In the genomic region with DNA sequence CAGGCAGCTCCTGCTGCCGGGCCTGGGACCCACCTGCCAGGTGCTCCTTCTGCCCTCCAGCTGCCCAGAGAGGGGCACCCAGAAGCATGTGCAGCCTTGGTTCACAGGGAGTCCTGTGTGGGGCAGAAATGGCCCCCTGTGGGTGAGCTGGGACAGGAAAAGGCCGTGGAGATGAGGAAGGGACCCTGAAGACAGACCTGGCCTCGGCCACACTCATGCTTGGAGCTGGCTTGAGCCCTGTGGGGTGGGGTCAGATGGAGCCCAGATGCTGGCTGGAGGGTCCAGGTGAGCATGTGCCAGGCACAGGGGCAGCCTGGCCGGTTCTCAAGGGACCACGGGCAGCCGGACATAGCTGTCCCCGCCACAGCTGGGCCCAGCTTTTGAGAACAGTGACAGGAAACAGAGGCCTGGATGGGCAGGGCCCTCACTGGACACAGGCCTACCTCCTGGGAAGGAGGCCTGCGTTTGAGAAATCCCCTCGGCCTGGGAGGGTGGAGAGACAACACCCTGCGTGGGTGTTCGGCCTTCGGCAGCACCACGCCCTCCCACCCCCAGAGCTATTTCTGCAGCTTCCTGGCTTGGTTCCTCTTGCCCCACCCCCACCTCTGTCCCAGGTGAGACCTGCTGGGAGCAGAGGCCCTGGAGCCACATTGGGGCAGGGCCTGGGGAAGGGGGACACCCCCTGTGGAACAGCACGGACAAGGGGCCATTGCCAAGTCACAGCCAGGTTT, we compare ENCODE assay signal across 9 cellular contexts.
DNase-seq lines count a peak whose midpoint lies in the region; ATAC-seq and TF ChIP-seq lines count a peak whose summit lies in the region.
"Had no signal": no experiment of that assay in that cellular context is flagged by ENCODE, and none has a peak within 500 bp of the region (broad histone marks: within the 10 kb centered on the region; RNA-seq: fewer than 3 reads in every experiment).

No MANE protein-coding gene starts in this region.

- DNase-seq in activated naive CD4-positive, alpha-beta T cell treated with anti-CD3 and anti-CD28 coated beads, Interleukin-2, amount 50 U/mL, for 16 hours: peak; percentile 18
- no peak for DNase-seq in activated naive CD4-positive, alpha-beta T cell treated with anti-CD3 and anti-CD28 coated beads for 36 hours
- no peak for DNase-seq in activated T-cell treated with anti-CD3 and anti-CD28 coated beads, Interleukin-2, amount 50 U/mL, for 72 hours
- DNase-seq in left colon (peak; percentile 79 to 86), uterus (peak; percentile 38 to 48), G401 (ENCODE audit: low spot score) (no peak), H4 (ENCODE audit: low spot score) (no peak)
- DNase-seq: activated T-cell treated with anti-CD3 and anti-CD28 coated beads, Interleukin-2, amount 50 U/mL, for 4 hours had no signal

- TF ChIP-seq POLR2A in uterus (IDR thresholded peaks at IDR 0.05): no peak

- H3K4me1 Mint-ChIP-seq in activated naive CD4-positive, alpha-beta T cell treated with anti-CD3 and anti-CD28 coated beads for 36 hours (ENCODE audit: low read depth): peaks cover 59% of the 10 kb centered on the region
- peaks cover 27% of the 10 kb centered on the region for H3K4me1 Mint-ChIP-seq in activated T-cell treated with anti-CD3 and anti-CD28 coated beads, Interleukin-2, amount 50 U/mL, for 72 hours (ENCODE audit: low read depth)

- H3K4me1 ChIP-seq in uterus: peaks cover 0 to 36% of the 10 kb centered on the region in 2 donors

- H3K27me3 ChIP-seq in uterus: no peaks in the 10 kb centered on the region

- no peaks in the 10 kb centered on the region for H3K9me3 ChIP-seq in uterus

- H3K4me3 ChIP-seq in uterus: no peak overlapping the region

- H3K36me3 ChIP-seq in uterus: no peaks in the 10 kb centered on the region

- H3K27ac Mint-ChIP-seq in activated naive CD4-positive, alpha-beta T cell treated with anti-CD3 and anti-CD28 coated beads for 36 hours: no peak overlapping the region
- no peak overlapping the region for H3K27ac Mint-ChIP-seq in activated T-cell treated with anti-CD3 and anti-CD28 coated beads, Interleukin-2, amount 50 U/mL, for 72 hours

- no peaks in the 10 kb centered on the region for H3K36me3 Mint-ChIP-seq in activated naive CD4-positive, alpha-beta T cell treated with anti-CD3 and anti-CD28 coated beads for 36 hours (ENCODE audit: low read depth)
- no peaks in the 10 kb centered on the region for H3K36me3 Mint-ChIP-seq in activated T-cell treated with anti-CD3 and anti-CD28 coated beads, Interleukin-2, amount 50 U/mL, for 72 hours (ENCODE audit: insufficient read depth in 2 of 2)

- ATAC-seq in activated T-cell treated with anti-CD3 and anti-CD28 coated beads, Interleukin-2, amount 50 U/mL, for 72 hours (replicated peaks in 1 of 2): peak; percentile 26 to 27
- ATAC-seq in left colon (peak; percentile 38), HG03196 (IDR thresholded peaks at IDR 0.05; ENCODE audit: unreplicated experiment) (no peak)

- H3K9me3 Mint-ChIP-seq in activated naive CD4-positive, alpha-beta T cell treated with anti-CD3 and anti-CD28 coated beads for 36 hours: no peaks in the 10 kb centered on the region
- no peaks in the 10 kb centered on the region for H3K9me3 Mint-ChIP-seq in activated T-cell treated with anti-CD3 and anti-CD28 coated beads, Interleukin-2, amount 50 U/mL, for 72 hours
- H3K9me3 Mint-ChIP-seq: activated T-cell treated with anti-CD3 and anti-CD28 coated beads, Interleukin-2, amount 50 U/mL, for 4 hours had no signal

- H3K27ac ChIP-seq in uterus: no peak overlapping the region

- H3K4me3 Mint-ChIP-seq in activated naive CD4-positive, alpha-beta T cell treated with anti-CD3 and anti-CD28 coated beads for 36 hours: no peak overlapping the region
- no peak overlapping the region for H3K4me3 Mint-ChIP-seq in activated T-cell treated with anti-CD3 and anti-CD28 coated beads, Interleukin-2, amount 50 U/mL, for 72 hours
- H3K4me3 Mint-ChIP-seq: activated T-cell treated with anti-CD3 and anti-CD28 coated beads, Interleukin-2, amount 50 U/mL, for 4 hours had no signal

- in situ Hi-C loops in G401 (cut with HindIII; ENCODE audit: low sequenced_read_pairs): no loop called here

- CTCF ChIA-PET in activated naive CD4-positive, alpha-beta T cell treated with anti-CD3 and anti-CD28 coated beads for 36 hours (lab: Charles Lee): interaction anchor here (0.9 to 1.3 kb wide), 3 partner anchors 49 to 271 kb away, joined by 3 to 4 read pairs (median 3); no protein-coding TSS in a partner anchor

- no peaks in the 10 kb centered on the region for H3K27me3 Mint-ChIP-seq in activated naive CD4-positive, alpha-beta T cell treated with anti-CD3 and anti-CD28 coated beads for 36 hours (ENCODE audit: low read depth)
- H3K27me3 Mint-ChIP-seq in activated T-cell treated with anti-CD3 and anti-CD28 coated beads, Interleukin-2, amount 50 U/mL, for 72 hours (ENCODE audit: low read depth): no peaks in the 10 kb centered on the region

- intact Hi-C loops in activated naive CD4-positive, alpha-beta T cell treated with anti-CD3 and anti-CD28 coated beads for 36 hours (cut with micrococcal nuclease): no loop called here
- intact Hi-C loops in left colon (cut with DNase I, micrococcal nuclease): no loop called here
- intact Hi-C loops in uterus (cut with DNase I; ENCODE audit: low total_unique reads): no loop called here

- TF ChIP-seq CTCF in uterus (IDR thresholded peaks at IDR 0.05): no peak

Comparison
In these comparisons a context has a peak if more than half of its experiments do, and no peak if none do; other contexts are left out.
1. DNase-seq: peak in activated naive CD4-positive, alpha-beta T cell treated with anti-CD3 and anti-CD28 coated beads, Interleukin-2, amount 50 U/mL, for 16 hours (single experiment), left colon (2 of 2) and uterus (2 of 2); none in activated naive CD4-positive, alpha-beta T cell treated with anti-CD3 and anti-CD28 coated beads for 36 hours (single experiment), activated T-cell treated with anti-CD3 and anti-CD28 coated beads, Interleukin-2, amount 50 U/mL, for 72 hours (0 of 2), G401 (single experiment) and H4 (single experiment).